Comparison of ENCODE assay signal across 8 cellular contexts in genomic region chr13:44435142-44435982, GRCh38.
A peak's percentile ranks its signal among the peaks of the same experiment; 100 is the strongest.
DNase-seq lines count a peak whose midpoint lies in the region; ATAC-seq and TF ChIP-seq lines count a peak whose summit lies in the region.

No MANE protein-coding gene starts in this region.

- WGBS in lower leg skin, 2 donors = 0 to 1% methylated on average over 52 to 54 of the region's 54 CpGs

- intact Hi-C loops in lower leg skin (cut with DNase I; ENCODE audit: low total_unique reads) = no loop called here

- peak; percentile 94 for DNase-seq in AG10803 (ENCODE audit: low read depth)
- DNase-seq in HUDEP-2 (lab: John Stamatoyannopoulos, UW; ENCODE audit: unreplicated experiment in 76 of 76) = peak in 75 of 76 experiments; percentile 17 to 98 (median 94)
- DNase-seq in NOMO-1 (lab: John Stamatoyannopoulos, UW; ENCODE audit: unreplicated experiment in 2 of 2) = peak; percentile 96
- peak; percentile 81 to 84 for DNase-seq in activated CD8-positive, alpha-beta memory T cell treated with anti-CD3 and anti-CD28 coated beads for 4 hours (ENCODE audit: low read depth in 2 of 2)
- peak; percentile 82 for DNase-seq in effector CD4-positive, alpha-beta T cell
- peak; percentile 98 to 99 for DNase-seq in lower leg skin (ENCODE audit: low spot score in 2 of 2)
- DNase-seq in stimulated activated CD4-positive, alpha-beta T cell treated with anti-CD3 and anti-CD28 coated beads, Interleukin-4, amount 100 ng/mL, for 1 hour = peak; percentile 86

- ATAC-seq in GM19395 (IDR thresholded peaks at IDR 0.05; ENCODE audit: unreplicated experiment) = peak; percentile 76

- H3K4me3 ChIP-seq in AG10803 (ENCODE audit: low read length) (peak overlapping the region; percentile 72), lower leg skin (ENCODE audit: low read depth, poor library complexity, severe bottlenecking) (peak overlapping the region; percentile 59)

- TF ChIP-seq CTCF in AG10803 (conservative IDR thresholded peaks at IDR 0.05; ENCODE audit: low read length) (no peak), lower leg skin (IDR thresholded peaks at IDR 0.05) (no peak)

- TF ChIP-seq POLR2A in lower leg skin (IDR thresholded peaks at IDR 0.05) = no peak

Comparison
In these comparisons a context has a peak if more than half of its experiments do, and no peak if none do; other contexts are left out.
1. Peak in every context shown above with its lines: DNase-seq, ATAC-seq and H3K4me3 ChIP-seq.